ENCODE assay signal across 12 cellular contexts in genomic region chr3:134232146-134232545, GRCh38. TPM values are rescaled to one million over a fixed set of nuclear protein-coding genes. Genes with fewer than 3 reads are reported as not detected.
DNase-seq lines count a peak whose midpoint lies in the region; ATAC-seq and TF ChIP-seq lines count a peak whose summit lies in the region.
"Had no signal": no experiment of that assay in that cellular context is flagged by ENCODE, and none has a peak within 500 bp of the region (broad histone marks: within the 10 kb centered on the region; RNA-seq: fewer than 3 reads in every experiment).

No MANE protein-coding gene starts in this region.

- H3K4me3 ChIP-seq in hepatocyte (no peak overlapping the region), left ventricle myocardium inferior (no peak overlapping the region), esophagus muscularis mucosa (no peak overlapping the region)

- intact Hi-C loops in left ventricle myocardium inferior (cut with micrococcal nuclease): no loop called here
- intact Hi-C loops in esophagus muscularis mucosa (cut with DNase I): no loop called here

- H3K9me3 ChIP-seq in hepatocyte (ENCODE audit: low read depth): no peaks in the 10 kb centered on the region
- no peaks in the 10 kb centered on the region for H3K9me3 ChIP-seq in left ventricle myocardium inferior (replicated peaks)
- no peaks in the 10 kb centered on the region for H3K9me3 ChIP-seq in esophagus muscularis mucosa
- H3K9me3 ChIP-seq: neutrophil had no signal

- H3K27ac Mint-ChIP-seq in activated T-cell treated with anti-CD3 and anti-CD28 coated beads, Interleukin-2, amount 50 U/mL, for 24 hours: peak overlapping the region; percentile 69
- peak overlapping the region; percentile 3 for H3K27ac Mint-ChIP-seq in central memory CD8-positive, alpha-beta T cell (ENCODE audit: low read depth)
- no peak overlapping the region for H3K27ac Mint-ChIP-seq in stimulated activated naive B cell treated with anti-CD40 and anti-IgM and Interleukin-4, amounts not matched to agents 10 μg/mL and 1 μg/mL and 100 μg/mL, for 72 hours

- no peak overlapping the region for H3K4me3 Mint-ChIP-seq in activated T-cell treated with anti-CD3 and anti-CD28 coated beads, Interleukin-2, amount 50 U/mL, for 24 hours
- no peak overlapping the region for H3K4me3 Mint-ChIP-seq in central memory CD8-positive, alpha-beta T cell
- H3K4me3 Mint-ChIP-seq in stimulated activated naive B cell treated with anti-CD40 and anti-IgM and Interleukin-4, amounts not matched to agents 10 μg/mL and 1 μg/mL and 100 μg/mL, for 72 hours: no peak overlapping the region

- H3K27me3 Mint-ChIP-seq in activated T-cell treated with anti-CD3 and anti-CD28 coated beads, Interleukin-2, amount 50 U/mL, for 24 hours: no peaks in the 10 kb centered on the region
- H3K27me3 Mint-ChIP-seq in central memory CD8-positive, alpha-beta T cell: no peaks in the 10 kb centered on the region
- no peaks in the 10 kb centered on the region for H3K27me3 Mint-ChIP-seq in stimulated activated naive B cell treated with anti-CD40 and anti-IgM and Interleukin-4, amounts not matched to agents 10 μg/mL and 1 μg/mL and 100 μg/mL, for 72 hours

- no peak for DNase-seq in activated T-cell treated with anti-CD3 and anti-CD28 coated beads, Interleukin-2, amount 50 U/mL, for 24 hours
- no peak for DNase-seq in activated T-cell treated with anti-CD3 and anti-CD28 coated beads, Interleukin-2, amount 50 U/mL, for 48 hours
- DNase-seq in NCI-H82 treated with DMSO at 0.1 percent for 48 hours (lab: John Stamatoyannopoulos, UW; ENCODE audit: unreplicated experiment) (peak; percentile 78), hepatocyte (ENCODE audit: low spot score) (no peak), left ventricle myocardium inferior (no peak), esophagus muscularis mucosa (ENCODE audit: extremely low spot score) (no peak)
- DNase-seq in central memory CD8-positive, alpha-beta T cell (ENCODE audit: low spot score in 2 of 2): no peak
- no peak for DNase-seq in stimulated activated naive B cell treated with anti-CD40 and anti-IgM and Interleukin-4, amounts not matched to agents 10 μg/mL and 1 μg/mL and 100 μg/mL, for 72 hours
- DNase-seq: activated gamma-delta T cell; NCI-H748 treated with DMSO at 0.1 percent for 48 hours; stimulated activated CD4-positive, alpha-beta T cell treated with anti-CD3 and anti-CD28 coated beads, Interleukin-2, amount 100 ng/mL, for 48 hours had no signal

- H3K36me3 ChIP-seq in hepatocyte (replicated peaks; ENCODE audit: insufficient read depth, low read depth) (no peaks in the 10 kb centered on the region), left ventricle myocardium inferior (no peaks in the 10 kb centered on the region), esophagus muscularis mucosa (no peaks in the 10 kb centered on the region)
- H3K36me3 ChIP-seq: neutrophil had no signal

- peaks cover 57% of the 10 kb centered on the region for H4K20me1 ChIP-seq in hepatocyte (ENCODE audit: insufficient read depth, poor library complexity, severe bottlenecking)

- H3K4me1 ChIP-seq in hepatocyte (ENCODE audit: insufficient read depth): peaks cover 9% of the 10 kb centered on the region
- H3K4me1 ChIP-seq in left ventricle myocardium inferior: peaks cover 80% of the 10 kb centered on the region
- H3K4me1 ChIP-seq in esophagus muscularis mucosa: peaks cover 41 to 82% (median 69%) of the 10 kb centered on the region in 4 donors

- no peak for TF ChIP-seq EP300 in esophagus muscularis mucosa (IDR thresholded peaks at IDR 0.05)

- peaks cover 5% of the 10 kb centered on the region for H3K36me3 Mint-ChIP-seq in activated T-cell treated with anti-CD3 and anti-CD28 coated beads, Interleukin-2, amount 50 U/mL, for 24 hours (ENCODE audit: low read depth)
- H3K36me3 Mint-ChIP-seq in central memory CD8-positive, alpha-beta T cell (ENCODE audit: insufficient read depth): peaks cover 2% of the 10 kb centered on the region
- peaks cover 0 to 5% of the 10 kb centered on the region in 2 donors for H3K36me3 Mint-ChIP-seq in stimulated activated naive B cell treated with anti-CD40 and anti-IgM and Interleukin-4, amounts not matched to agents 10 μg/mL and 1 μg/mL and 100 μg/mL, for 72 hours

- H3K79me2 ChIP-seq in hepatocyte: peaks cover 100% of the 10 kb centered on the region

- ATAC-seq in central memory CD8-positive, alpha-beta T cell (replicated peaks; ENCODE audit: extremely low read depth, poor library complexity, severe bottlenecking): peak; percentile 58
- peak; percentile 65 to 70 for ATAC-seq in stimulated activated naive B cell treated with anti-CD40 and anti-IgM and Interleukin-4, amounts not matched to agents 10 μg/mL and 1 μg/mL and 100 μg/mL, for 72 hours (replicated peaks)

- H3K4me1 Mint-ChIP-seq in activated T-cell treated with anti-CD3 and anti-CD28 coated beads, Interleukin-2, amount 50 U/mL, for 24 hours (ENCODE audit: low read depth): peaks cover 87% of the 10 kb centered on the region
- peaks cover 60% of the 10 kb centered on the region for H3K4me1 Mint-ChIP-seq in central memory CD8-positive, alpha-beta T cell
- peaks cover 37 to 69% of the 10 kb centered on the region in 2 donors for H3K4me1 Mint-ChIP-seq in stimulated activated naive B cell treated with anti-CD40 and anti-IgM and Interleukin-4, amounts not matched to agents 10 μg/mL and 1 μg/mL and 100 μg/mL, for 72 hours

- no peaks in the 10 kb centered on the region for H3K9me2 ChIP-seq in hepatocyte (replicated peaks; ENCODE audit: insufficient read depth)

- no peak overlapping the region for H3K4me2 ChIP-seq in hepatocyte

- TF ChIP-seq CTCF in hepatocyte (IDR thresholded peaks at IDR 0.05; ENCODE audit: poor library complexity) (no peak), left ventricle myocardium inferior (IDR thresholded peaks at IDR 0.05; ENCODE audit: borderline replicate concordance) (no peak), esophagus muscularis mucosa (IDR thresholded peaks at IDR 0.05) (no peak)

- H3K27ac ChIP-seq in hepatocyte (no peak overlapping the region), left ventricle myocardium inferior (replicated peaks) (no peak overlapping the region), esophagus muscularis mucosa (replicated peaks in 1 of 4) (no peak overlapping the region)
- H3K27ac ChIP-seq: neutrophil had no signal

- no peaks in the 10 kb centered on the region for H3K9me3 Mint-ChIP-seq in activated T-cell treated with anti-CD3 and anti-CD28 coated beads, Interleukin-2, amount 50 U/mL, for 24 hours
- no peaks in the 10 kb centered on the region for H3K9me3 Mint-ChIP-seq in central memory CD8-positive, alpha-beta T cell
- no peaks in the 10 kb centered on the region for H3K9me3 Mint-ChIP-seq in stimulated activated naive B cell treated with anti-CD40 and anti-IgM and Interleukin-4, amounts not matched to agents 10 μg/mL and 1 μg/mL and 100 μg/mL, for 72 hours

- no peaks in the 10 kb centered on the region for H3K27me3 ChIP-seq in hepatocyte
- no peaks in the 10 kb centered on the region for H3K27me3 ChIP-seq in left ventricle myocardium inferior (ENCODE audit: low read depth)
- H3K27me3 ChIP-seq in esophagus muscularis mucosa: no peaks in the 10 kb centered on the region
- H3K27me3 ChIP-seq: neutrophil had no signal

- no peak for TF ChIP-seq POLR2A in esophagus muscularis mucosa (IDR thresholded peaks at IDR 0.05; ENCODE audit: low read depth)

- no peak overlapping the region for H2AFZ ChIP-seq in hepatocyte

RNA-seq across cellular contexts. Expression of gene RYK, which starts 18.5 kb away (rescaled TPM):
- total RNA-seq in hepatocyte (99.5 and 102 TPM in 2 replicates), left ventricle myocardium inferior (32.3 TPM), esophagus muscularis mucosa (100 to 1,000 TPM in 2 of 4 donors, 10 to 100 TPM in 2; 78.2 to 120 (median 96.5) TPM)
- polyA plus RNA-seq in hepatocyte: 56.5 and 66.3 TPM in 2 replicates
